In genomic region chr11:14455648-14456430, GRCh38 we compare ENCODE assay signal across 1 cellular context.
TF ChIP-seq lines count a peak whose summit lies in the region.

No MANE protein-coding gene starts in this region.

TF ChIP-seq in IMR-90, 13 proteins besides CTCF, POLR2A, EP300 and RAD21:
- TF ChIP-seq USF2 (IDR thresholded peaks at IDR 0.05; ENCODE audit: low read depth, low read length) (no peak), MAFK (IDR thresholded peaks at IDR 0.05; ENCODE audit: low read depth, low read length) (no peak), NFE2L2 (IDR thresholded peaks at IDR 0.05; ENCODE audit: low read depth, low read length) (no peak), BHLHE40 (IDR thresholded peaks at IDR 0.05; ENCODE audit: low read depth, low read length) (no peak), RCOR1 (IDR thresholded peaks at IDR 0.05; ENCODE audit: insufficient replicate concordance, low read length) (no peak), ELK1 (IDR thresholded peaks at IDR 0.05; ENCODE audit: borderline replicate concordance, low read depth, low read length) (no peak), RFX5 (IDR thresholded peaks at IDR 0.05; ENCODE audit: low read depth, low read length) (no peak), MXI1 (IDR thresholded peaks at IDR 0.05; ENCODE audit: borderline replicate concordance, low read depth, low read length) (no peak), CHD1 (IDR thresholded peaks at IDR 0.05; ENCODE audit: low read depth, low read length) (no peak), MAZ (IDR thresholded peaks at IDR 0.05; ENCODE audit: borderline replicate concordance, low read depth, low read length) (no peak), SMC3 (IDR thresholded peaks at IDR 0.05; ENCODE audit: low read depth, low read length) (no peak)
TF ChIP-seq in IMR-90: peak in this region for 0.
